Comparison of ENCODE assay signal across 1 cellular context in the genomic region with DNA sequence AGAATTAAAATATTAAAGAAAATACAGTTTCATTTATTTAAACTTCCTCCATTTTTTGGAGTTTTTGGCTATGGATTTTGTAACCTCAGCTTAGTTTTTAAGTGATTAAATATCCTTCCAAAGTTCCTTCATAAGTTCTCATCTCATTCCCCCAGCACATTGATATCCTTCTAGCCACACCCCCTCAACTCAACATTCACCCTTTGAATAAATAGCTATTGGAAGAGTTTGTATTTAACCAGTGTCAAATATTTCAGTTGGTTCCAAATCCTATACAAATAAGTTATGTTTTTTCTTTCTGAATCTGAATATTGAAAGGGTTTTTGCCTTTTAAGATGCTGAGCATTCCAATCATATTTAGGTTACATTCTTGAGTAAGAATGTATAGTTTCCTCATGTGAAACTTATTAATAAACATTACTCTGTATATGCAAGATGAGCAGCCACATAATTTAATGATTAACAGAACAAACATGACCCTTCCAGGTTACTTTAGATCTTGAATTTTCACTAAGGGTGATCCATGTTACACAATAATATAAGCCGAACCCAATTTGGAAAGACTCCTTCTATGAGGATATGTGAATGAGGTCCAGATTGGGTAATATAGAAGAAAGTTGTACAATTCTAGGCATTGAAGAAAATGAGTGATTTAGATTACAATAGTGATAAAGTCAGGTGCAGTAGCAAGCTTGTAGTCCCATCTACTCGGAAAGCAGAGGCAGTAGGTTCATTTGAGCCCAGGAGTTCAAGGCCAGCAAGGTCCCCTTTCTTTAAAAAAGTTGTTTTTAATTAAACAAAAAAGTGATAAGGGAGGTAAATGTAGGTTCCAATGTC.
TF ChIP-seq lines count a peak whose summit lies in the region.

No MANE protein-coding gene starts in this region.

TF ChIP-seq in HepG2, 621 proteins besides CTCF, POLR2A, EP300 and RAD21 (continued from another document and continues in another):
- TF ChIP-seq ZNF24 (IDR thresholded peaks at IDR 0.05) (0 out of 2 replicates have a peak, but pooled peaks have one; percentile 46), MIXL1 (CRISPR knock-in tag; IDR thresholded peaks at IDR 0.05) (peak; percentile 74; the same call in 1 of the 2 replicates), FOXJ3 (CRISPR knock-in tag; IDR thresholded peaks at IDR 0.05; ENCODE audit: borderline replicate concordance) (peak; percentile 76; the same call in 1 of the 2 replicates), MIER3 (CRISPR knock-in tag; IDR thresholded peaks at IDR 0.05; ENCODE audit: borderline replicate concordance) (0 out of 2 replicates have a peak, but pooled peaks have one; percentile 18), NCOR1 (IDR thresholded peaks at IDR 0.05; ENCODE audit: borderline replicate concordance, low read length) (peak; percentile 80), TEAD3 (CRISPR knock-in tag; optimal IDR thresholded peaks at IDR 0.05; ENCODE audit: borderline replicate concordance) (no peak), ZNF780A (CRISPR knock-in tag; IDR thresholded peaks at IDR 0.05) (no peak), ZNF264 (CRISPR knock-in tag; IDR thresholded peaks at IDR 0.05) (0 out of 2 replicates have a peak, but pooled peaks have one; percentile 44), ZNF251 (CRISPR knock-in tag; IDR thresholded peaks at IDR 0.05) (no peak), TRIM24 (CRISPR knock-in tag; IDR thresholded peaks at IDR 0.05) (no peak), GATAD2A (CRISPR knock-in tag; IDR thresholded peaks at IDR 0.05) (peak; percentile 67), TBX2 (CRISPR knock-in tag; IDR thresholded peaks at IDR 0.05; ENCODE audit: borderline replicate concordance) (peak; percentile 41; the same call in 1 of the 2 replicates), KLF16 (CRISPR knock-in tag; IDR thresholded peaks at IDR 0.05) (peak in 1 of 2 experiments; percentile 20; a peak in 1 of 4 replicates), HNF4G (IDR thresholded peaks at IDR 0.05; ENCODE audit: borderline replicate concordance, low read depth, low read length) (peak; percentile 21; the same call in 1 of the 2 replicates), HNF4G (CRISPR knock-in tag; IDR thresholded peaks at IDR 0.05; ENCODE audit: borderline replicate concordance, low read depth) (no peak), SRSF1 (optimal IDR thresholded peaks at IDR 0.05; ENCODE audit: low read depth, low read length) (no peak), SIX1 (CRISPR knock-in tag; IDR thresholded peaks at IDR 0.05; ENCODE audit: borderline replicate concordance) (peak; percentile 66; the same call in 1 of the 2 replicates), POGZ (CRISPR knock-in tag; IDR thresholded peaks at IDR 0.05) (peak; percentile 64; the same call in 1 of the 2 replicates), HNF4A (CRISPR knock-in tag; IDR thresholded peaks at IDR 0.05) (peak; percentile 75), ZMYM4 (CRISPR knock-in tag; IDR thresholded peaks at IDR 0.05) (peak; percentile 48; the same call in 1 of the 2 replicates), FOXP1 (IDR thresholded peaks at IDR 0.05) (no peak), FOXP1 (CRISPR knock-in tag; IDR thresholded peaks at IDR 0.05) (peak; percentile 52; the same call in 1 of the 2 replicates), MAZ (IDR thresholded peaks at IDR 0.05; ENCODE audit: borderline replicate concordance, low read depth, low read length) (no peak), MAZ (CRISPR knock-in tag; IDR thresholded peaks at IDR 0.05; ENCODE audit: low read depth) (no peak), ISL2 (CRISPR knock-in tag; IDR thresholded peaks at IDR 0.05) (peak; percentile 85), ASH2L (IDR thresholded peaks at IDR 0.05; ENCODE audit: insufficient read length, low read depth, low read length) (peak; percentile 56), ZNF143 (CRISPR knock-in tag; IDR thresholded peaks at IDR 0.05) (no peak), FOSL1 (CRISPR knock-in tag; IDR thresholded peaks at IDR 0.05; ENCODE audit: borderline replicate concordance) (no peak), NR2F2 (IDR thresholded peaks at IDR 0.05; ENCODE audit: borderline replicate concordance, low read depth) (peak; percentile 53; the same call in 1 of the 2 replicates), CEBPB (IDR thresholded peaks at IDR 0.05; ENCODE audit: borderline replicate concordance, low read depth, low read length) (peak; percentile 83), NFIC (IDR thresholded peaks at IDR 0.05; ENCODE audit: low read length) (peak; percentile 14; the same call in 1 of the 2 replicates), SMARCC2 (IDR thresholded peaks at IDR 0.05) (no peak), HMGA1 (CRISPR knock-in tag; conservative IDR thresholded peaks at IDR 0.05) (no peak), HDAC1 (CRISPR knock-in tag; IDR thresholded peaks at IDR 0.05) (0 out of 2 replicates have a peak, but pooled peaks have one; percentile 6), ZNF296 (CRISPR knock-in tag; conservative IDR thresholded peaks at IDR 0.05) (no peak), GABPA (IDR thresholded peaks at IDR 0.05; ENCODE audit: low read depth, low read length) (no peak), GABPA (CRISPR knock-in tag; IDR thresholded peaks at IDR 0.05; ENCODE audit: low read depth) (no peak), CREB1 (IDR thresholded peaks at IDR 0.05) (no peak), CREB1 (CRISPR knock-in tag; IDR thresholded peaks at IDR 0.05) (peak; percentile 53)
- TF ChIP-seq, protein P1, sequence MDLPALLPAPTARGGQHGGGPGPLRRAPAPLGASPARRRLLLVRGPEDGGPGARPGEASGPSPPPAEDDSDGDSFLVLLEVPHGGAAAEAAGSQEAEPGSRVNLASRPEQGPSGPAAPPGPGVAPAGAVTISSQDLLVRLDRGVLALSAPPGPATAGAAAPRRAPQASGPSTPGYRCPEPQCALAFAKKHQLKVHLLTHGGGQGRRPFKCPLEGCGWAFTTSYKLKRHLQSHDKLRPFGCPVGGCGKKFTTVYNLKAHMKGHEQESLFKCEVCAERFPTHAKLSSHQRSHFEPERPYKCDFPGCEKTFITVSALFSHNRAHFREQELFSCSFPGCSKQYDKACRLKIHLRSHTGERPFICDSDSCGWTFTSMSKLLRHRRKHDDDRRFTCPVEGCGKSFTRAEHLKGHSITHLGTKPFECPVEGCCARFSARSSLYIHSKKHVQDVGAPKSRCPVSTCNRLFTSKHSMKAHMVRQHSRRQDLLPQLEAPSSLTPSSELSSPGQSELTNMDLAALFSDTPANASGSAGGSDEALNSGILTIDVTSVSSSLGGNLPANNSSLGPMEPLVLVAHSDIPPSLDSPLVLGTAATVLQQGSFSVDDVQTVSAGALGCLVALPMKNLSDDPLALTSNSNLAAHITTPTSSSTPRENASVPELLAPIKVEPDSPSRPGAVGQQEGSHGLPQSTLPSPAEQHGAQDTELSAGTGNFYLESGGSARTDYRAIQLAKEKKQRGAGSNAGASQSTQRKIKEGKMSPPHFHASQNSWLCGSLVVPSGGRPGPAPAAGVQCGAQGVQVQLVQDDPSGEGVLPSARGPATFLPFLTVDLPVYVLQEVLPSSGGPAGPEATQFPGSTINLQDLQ (CRISPR knock-in tag; IDR thresholded peaks at IDR 0.05): no peak
- TF ChIP-seq, protein P2, sequence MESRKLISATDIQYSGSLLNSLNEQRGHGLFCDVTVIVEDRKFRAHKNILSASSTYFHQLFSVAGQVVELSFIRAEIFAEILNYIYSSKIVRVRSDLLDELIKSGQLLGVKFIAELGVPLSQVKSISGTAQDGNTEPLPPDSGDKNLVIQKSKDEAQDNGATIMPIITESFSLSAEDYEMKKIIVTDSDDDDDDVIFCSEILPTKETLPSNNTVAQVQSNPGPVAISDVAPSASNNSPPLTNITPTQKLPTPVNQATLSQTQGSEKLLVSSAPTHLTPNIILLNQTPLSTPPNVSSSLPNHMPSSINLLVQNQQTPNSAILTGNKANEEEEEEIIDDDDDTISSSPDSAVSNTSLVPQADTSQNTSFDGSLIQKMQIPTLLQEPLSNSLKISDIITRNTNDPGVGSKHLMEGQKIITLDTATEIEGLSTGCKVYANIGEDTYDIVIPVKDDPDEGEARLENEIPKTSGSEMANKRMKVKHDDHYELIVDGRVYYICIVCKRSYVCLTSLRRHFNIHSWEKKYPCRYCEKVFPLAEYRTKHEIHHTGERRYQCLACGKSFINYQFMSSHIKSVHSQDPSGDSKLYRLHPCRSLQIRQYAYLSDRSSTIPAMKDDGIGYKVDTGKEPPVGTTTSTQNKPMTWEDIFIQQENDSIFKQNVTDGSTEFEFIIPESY (CRISPR knock-in tag; IDR thresholded peaks at IDR 0.05): no peak
- TF ChIP-seq, protein P3, sequence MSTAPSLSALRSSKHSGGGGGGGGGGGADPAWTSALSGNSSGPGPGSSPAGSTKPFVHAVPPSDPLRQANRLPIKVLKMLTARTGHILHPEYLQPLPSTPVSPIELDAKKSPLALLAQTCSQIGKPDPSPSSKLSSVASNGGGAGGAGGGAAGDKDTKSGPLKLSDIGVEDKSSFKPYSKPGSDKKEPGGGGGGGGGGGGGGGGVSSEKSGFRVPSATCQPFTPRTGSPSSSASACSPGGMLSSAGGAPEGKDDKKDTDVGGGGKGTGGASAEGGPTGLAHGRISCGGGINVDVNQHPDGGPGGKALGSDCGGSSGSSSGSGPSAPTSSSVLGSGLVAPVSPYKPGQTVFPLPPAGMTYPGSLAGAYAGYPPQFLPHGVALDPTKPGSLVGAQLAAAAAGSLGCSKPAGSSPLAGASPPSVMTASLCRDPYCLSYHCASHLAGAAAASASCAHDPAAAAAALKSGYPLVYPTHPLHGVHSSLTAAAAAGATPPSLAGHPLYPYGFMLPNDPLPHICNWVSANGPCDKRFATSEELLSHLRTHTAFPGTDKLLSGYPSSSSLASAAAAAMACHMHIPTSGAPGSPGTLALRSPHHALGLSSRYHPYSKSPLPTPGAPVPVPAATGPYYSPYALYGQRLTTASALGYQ (CRISPR knock-in tag; IDR thresholded peaks at IDR 0.05): 0 out of 2 replicates have a peak, but pooled peaks have one; percentile 31
- TF ChIP-seq, protein P4, sequence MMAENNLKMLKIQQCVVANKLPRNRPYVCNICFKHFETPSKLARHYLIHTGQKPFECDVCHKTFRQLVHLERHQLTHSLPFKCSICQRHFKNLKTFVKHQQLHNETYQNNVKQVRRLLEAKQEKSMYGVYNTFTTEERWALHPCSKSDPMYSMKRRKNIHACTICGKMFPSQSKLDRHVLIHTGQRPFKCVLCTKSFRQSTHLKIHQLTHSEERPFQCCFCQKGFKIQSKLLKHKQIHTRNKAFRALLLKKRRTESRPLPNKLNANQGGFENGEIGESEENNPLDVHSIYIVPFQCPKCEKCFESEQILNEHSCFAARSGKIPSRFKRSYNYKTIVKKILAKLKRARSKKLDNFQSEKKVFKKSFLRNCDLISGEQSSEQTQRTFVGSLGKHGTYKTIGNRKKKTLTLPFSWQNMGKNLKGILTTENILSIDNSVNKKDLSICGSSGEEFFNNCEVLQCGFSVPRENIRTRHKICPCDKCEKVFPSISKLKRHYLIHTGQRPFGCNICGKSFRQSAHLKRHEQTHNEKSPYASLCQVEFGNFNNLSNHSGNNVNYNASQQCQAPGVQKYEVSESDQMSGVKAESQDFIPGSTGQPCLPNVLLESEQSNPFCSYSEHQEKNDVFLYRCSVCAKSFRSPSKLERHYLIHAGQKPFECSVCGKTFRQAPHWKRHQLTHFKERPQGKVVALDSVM (CRISPR knock-in tag; IDR thresholded peaks at IDR 0.05): no peak
- TF ChIP-seq, protein P5, sequence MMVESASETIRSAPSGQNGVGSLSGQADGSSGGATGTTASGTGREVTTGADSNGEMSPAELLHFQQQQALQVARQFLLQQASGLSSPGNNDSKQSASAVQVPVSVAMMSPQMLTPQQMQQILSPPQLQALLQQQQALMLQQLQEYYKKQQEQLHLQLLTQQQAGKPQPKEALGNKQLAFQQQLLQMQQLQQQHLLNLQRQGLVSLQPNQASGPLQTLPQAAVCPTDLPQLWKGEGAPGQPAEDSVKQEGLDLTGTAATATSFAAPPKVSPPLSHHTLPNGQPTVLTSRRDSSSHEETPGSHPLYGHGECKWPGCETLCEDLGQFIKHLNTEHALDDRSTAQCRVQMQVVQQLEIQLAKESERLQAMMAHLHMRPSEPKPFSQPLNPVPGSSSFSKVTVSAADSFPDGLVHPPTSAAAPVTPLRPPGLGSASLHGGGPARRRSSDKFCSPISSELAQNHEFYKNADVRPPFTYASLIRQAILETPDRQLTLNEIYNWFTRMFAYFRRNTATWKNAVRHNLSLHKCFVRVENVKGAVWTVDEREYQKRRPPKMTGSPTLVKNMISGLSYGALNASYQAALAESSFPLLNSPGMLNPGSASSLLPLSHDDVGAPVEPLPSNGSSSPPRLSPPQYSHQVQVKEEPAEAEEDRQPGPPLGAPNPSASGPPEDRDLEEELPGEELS (CRISPR knock-in tag; IDR thresholded peaks at IDR 0.05): peak; percentile 86
- TF ChIP-seq, protein P6, sequence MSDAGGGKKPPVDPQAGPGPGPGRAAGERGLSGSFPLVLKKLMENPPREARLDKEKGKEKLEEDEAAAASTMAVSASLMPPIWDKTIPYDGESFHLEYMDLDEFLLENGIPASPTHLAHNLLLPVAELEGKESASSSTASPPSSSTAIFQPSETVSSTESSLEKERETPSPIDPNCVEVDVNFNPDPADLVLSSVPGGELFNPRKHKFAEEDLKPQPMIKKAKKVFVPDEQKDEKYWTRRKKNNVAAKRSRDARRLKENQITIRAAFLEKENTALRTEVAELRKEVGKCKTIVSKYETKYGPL (CRISPR knock-in tag; IDR thresholded peaks at IDR 0.05): 0 out of 2 replicates have a peak, but pooled peaks have one; percentile 30
- TF ChIP-seq, protein P7, sequence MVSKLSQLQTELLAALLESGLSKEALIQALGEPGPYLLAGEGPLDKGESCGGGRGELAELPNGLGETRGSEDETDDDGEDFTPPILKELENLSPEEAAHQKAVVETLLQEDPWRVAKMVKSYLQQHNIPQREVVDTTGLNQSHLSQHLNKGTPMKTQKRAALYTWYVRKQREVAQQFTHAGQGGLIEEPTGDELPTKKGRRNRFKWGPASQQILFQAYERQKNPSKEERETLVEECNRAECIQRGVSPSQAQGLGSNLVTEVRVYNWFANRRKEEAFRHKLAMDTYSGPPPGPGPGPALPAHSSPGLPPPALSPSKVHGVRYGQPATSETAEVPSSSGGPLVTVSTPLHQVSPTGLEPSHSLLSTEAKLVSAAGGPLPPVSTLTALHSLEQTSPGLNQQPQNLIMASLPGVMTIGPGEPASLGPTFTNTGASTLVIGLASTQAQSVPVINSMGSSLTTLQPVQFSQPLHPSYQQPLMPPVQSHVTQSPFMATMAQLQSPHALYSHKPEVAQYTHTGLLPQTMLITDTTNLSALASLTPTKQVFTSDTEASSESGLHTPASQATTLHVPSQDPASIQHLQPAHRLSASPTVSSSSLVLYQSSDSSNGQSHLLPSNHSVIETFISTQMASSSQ (IDR thresholded peaks at IDR 0.05; ENCODE audit: low read depth): peak; percentile 76
- TF ChIP-seq, protein P7 (CRISPR knock-in tag; IDR thresholded peaks at IDR 0.05; ENCODE audit: borderline replicate concordance): no peak; the same call in 1 of the 2 replicates
